8 cellular contexts compared by ENCODE assay signal in the genomic region with DNA sequence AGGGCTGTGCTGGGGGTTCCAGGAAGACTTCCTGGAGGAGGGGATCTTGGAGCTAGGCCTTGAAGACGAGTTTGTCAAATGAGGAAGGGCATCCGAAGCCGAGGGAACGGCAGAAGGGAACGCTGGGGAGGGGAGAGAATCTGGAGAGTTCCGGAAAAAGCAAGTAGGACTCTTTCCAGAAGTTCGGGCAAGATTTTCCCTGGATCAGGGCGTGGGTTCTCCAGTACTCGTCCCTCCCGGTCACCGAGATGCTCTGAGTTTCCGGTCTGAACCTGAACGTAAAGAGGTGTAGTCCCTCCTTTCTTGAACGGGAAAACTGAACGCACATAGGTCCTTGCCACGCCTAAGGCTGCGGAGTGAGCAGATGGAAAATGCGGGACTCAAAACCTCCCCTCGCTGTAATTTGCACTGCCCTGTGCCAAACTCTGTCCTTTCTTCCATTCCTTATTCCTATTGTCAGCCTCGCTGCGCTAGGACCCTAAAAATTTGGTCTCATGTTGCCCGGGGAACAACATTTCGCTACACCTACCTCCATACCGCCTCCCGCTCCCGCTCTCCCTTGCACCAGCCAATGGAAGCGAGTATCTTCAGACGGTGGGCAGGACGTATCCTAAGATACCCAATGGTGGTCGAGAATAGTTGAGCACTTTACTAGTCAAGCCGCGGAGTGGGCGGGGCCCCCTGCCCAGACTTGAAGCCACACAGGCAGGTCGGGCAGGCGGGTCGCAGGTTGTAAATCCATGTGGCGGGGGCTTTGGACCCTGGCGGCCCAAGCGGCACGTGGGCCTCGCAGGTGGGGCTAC. TPM values are rescaled to one million over a fixed set of nuclear protein-coding genes. Genes with fewer than 3 reads are reported as not detected.
A peak's percentile ranks its signal among the peaks of the same experiment; 100 is the strongest.
DNase-seq lines count a peak whose midpoint lies in the region; ATAC-seq, FAIRE-seq and TF ChIP-seq lines count a peak whose summit lies in the region.

A gene with protein sequence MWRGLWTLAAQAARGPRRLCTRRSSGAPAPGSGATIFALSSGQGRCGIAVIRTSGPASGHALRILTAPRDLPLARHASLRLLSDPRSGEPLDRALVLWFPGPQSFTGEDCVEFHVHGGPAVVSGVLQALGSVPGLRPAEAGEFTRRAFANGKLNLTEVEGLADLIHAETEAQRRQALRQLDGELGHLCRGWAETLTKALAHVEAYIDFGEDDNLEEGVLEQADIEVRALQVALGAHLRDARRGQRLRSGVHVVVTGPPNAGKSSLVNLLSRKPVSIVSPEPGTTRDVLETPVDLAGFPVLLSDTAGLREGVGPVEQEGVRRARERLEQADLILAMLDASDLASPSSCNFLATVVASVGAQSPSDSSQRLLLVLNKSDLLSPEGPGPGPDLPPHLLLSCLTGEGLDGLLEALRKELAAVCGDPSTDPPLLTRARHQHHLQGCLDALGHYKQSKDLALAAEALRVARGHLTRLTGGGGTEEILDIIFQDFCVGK (plus strand): TSS at position 682 of the 803 bp plus-strand sequence. CDS start 59 bp downstream, at position 741.

- H3K79me1 ChIP-seq in H1 (ENCODE audit: low read depth, low read length): peaks cover 3% of the 10 kb centered on the region
- H3K79me1 ChIP-seq in mesenchymal stem cell (replicated peaks; ENCODE audit: low read length, poor library complexity, severe bottlenecking): peaks cover 19% of the 10 kb centered on the region

- POLR2A ChIA-PET in H1 (lab: Charles Lee; ENCODE audit: partially characterized antibody): interaction anchor here (0.6 to 17.1 kb wide), 8 partner anchors 11 to 47 kb away, joined by 3 to 329 read pairs (median 5); partner anchors contain the start of genes ABHD8, DDA1 and MRPL34

- no peaks in the 10 kb centered on the region for H3K79me2 ChIP-seq in H1 (ENCODE audit: control insufficient read depth in 1 of 2, insufficient read depth in 2 of 2, low read length in 2 of 2)

- ATAC-seq in GM21367 (IDR thresholded peaks at IDR 0.05; ENCODE audit: unreplicated experiment): peak; percentile 64

- no peak for TF ChIP-seq RAD21 in H1 (IDR thresholded peaks at IDR 0.05 in 1 of 2, conservative IDR thresholded peaks at IDR 0.05 in 1 of 2; ENCODE audit: low read depth in 2 of 2, low read length in 2 of 2)

- CTCF ChIA-PET in H1 (lab: Charles Lee; ENCODE audit: partially characterized antibody): interaction anchor here (0.6 to 1.6 kb wide), 3 partner anchors 12 to 53 kb away, joined by 3 to 9 read pairs (median 3); no protein-coding TSS in a partner anchor

- peak within 1 kb of the TSS; percentile 94 for H4K8ac ChIP-seq in H1 (ENCODE audit: extremely low read depth, insufficient read depth, low read length)
- peak within 1 kb of the TSS; percentile 90 for H4K8ac ChIP-seq in mesenchymal stem cell (ENCODE audit: low read length)

- H3K23ac ChIP-seq in H1 (ENCODE audit: insufficient read length) (no peak within 1 kb of the TSS), mesenchymal stem cell (ENCODE audit: low read length in 2 of 2) (no peak within 1 kb of the TSS)

- H3K4me1 ChIP-seq in H1 (replicated peaks in 1 of 4; ENCODE audit: control insufficient read depth in 3 of 4, insufficient read depth in 4 of 4, low read length in 3 of 4) (peaks cover 0 to 36% (median 28%) of the 10 kb centered on the region in 4 experiments; a peak in 5 of 7 replicates), mesenchymal stem cell (ENCODE audit: control insufficient read depth, insufficient read depth, low read depth, low read length) (peaks cover 34% of the 10 kb centered on the region)

- 1% methylated on average over 41 of the region's 41 CpGs; no CpG with 5 or more reads in 1 of the 2 experiments for WGBS in H1 (ENCODE audit: extremely low coverage in 1 of 2, insufficient coverage in 1 of 2, insufficient read length in 1 of 2, insufficient replicate concordance in 2 of 2, low coverage in 1 of 2, low lambda C conversion rate in 2 of 2, missing lambda C conversion rate in 1 of 2), 2 experiments
- WGBS in mesenchymal stem cell: under 1% methylated on average over 41 of the region's 41 CpGs

- H3K14ac ChIP-seq in H1 (ENCODE audit: insufficient read length) (no peak within 1 kb of the TSS), mesenchymal stem cell (ENCODE audit: low read length in 2 of 2) (peak within 1 kb of the TSS in 1 of 2 experiments; percentile 63)

- H2BK15ac ChIP-seq in H1 (ENCODE audit: low read length) (peak within 1 kb of the TSS; percentile 100; the same call in 1 of the 2 replicates), mesenchymal stem cell (ENCODE audit: low read depth, poor library complexity, severe bottlenecking) (no peak within 1 kb of the TSS)

- peak within 1 kb of the TSS; percentile 82 for H3K4ac ChIP-seq in H1 (replicated peaks; ENCODE audit: insufficient read length, low read depth, low read length)
- H3K4ac ChIP-seq in mesenchymal stem cell (ENCODE audit: low read depth in 1 of 2, low read length in 2 of 2): peak within 1 kb of the TSS; percentile 86 to 88

- TF ChIP-seq POLR2A in H1 (IDR thresholded peaks at IDR 0.05; ENCODE audit: control extremely low read depth in 1 of 2, low read depth in 2 of 2, low read length in 2 of 2): peak in 1 of 2 experiments; percentile 86; a peak in 2 of 3 replicates

- H3K9me3 ChIP-seq in H1 (ENCODE audit: insufficient read depth in 2 of 2, low read depth in 1 of 2, low read length in 1 of 2) (no peaks in the 10 kb centered on the region), mesenchymal stem cell (ENCODE audit: control insufficient read depth, low read length) (no peaks in the 10 kb centered on the region)

- H2BK120ac ChIP-seq in H1 (replicated peaks; ENCODE audit: low read depth, low read length) (peak within 1 kb of the TSS; percentile 69), mesenchymal stem cell (ENCODE audit: low read depth, low read length) (peak within 1 kb of the TSS; percentile 39)

- peak within 1 kb of the TSS; percentile 91 for H3K56ac ChIP-seq in H1 (replicated peaks; ENCODE audit: insufficient read length, low read depth, low read length)

- peak within 1 kb of the TSS; percentile 52 for H2AFZ ChIP-seq in H1 (ENCODE audit: low read length)
- peak within 1 kb of the TSS; percentile 51 for H2AFZ ChIP-seq in mesenchymal stem cell (ENCODE audit: low read depth, low read length)

- no peak within 1 kb of the TSS; the same call in 1 of the 2 replicates for H2BK20ac ChIP-seq in H1 (ENCODE audit: low read length)

- H2AK5ac ChIP-seq in H1 (ENCODE audit: low read depth, low read length): peak within 1 kb of the TSS; percentile 76; the same call in 1 of the 2 replicates
- H2AK5ac ChIP-seq in mesenchymal stem cell (ENCODE audit: low read length, severe bottlenecking): peak within 1 kb of the TSS; percentile 66

- H3K36me3 ChIP-seq in H1 (ENCODE audit: control insufficient read depth in 2 of 4, insufficient read depth in 4 of 4, low read length in 3 of 4) (peaks cover 0 to 3% (median 0%) of the 10 kb centered on the region in 4 experiments; a peak in 1 of 8 replicates), mesenchymal stem cell (ENCODE audit: control insufficient read depth in 1 of 2, insufficient read depth in 2 of 2, low read depth in 1 of 2, low read length in 2 of 2) (peaks cover 14 to 38% of the 10 kb centered on the region in 2 experiments)

- peaks cover 23% of the 10 kb centered on the region for H3K23me2 ChIP-seq in H1 (ENCODE audit: low read depth, low read length)

- H2BK5ac ChIP-seq in H1 (ENCODE audit: low read depth, low read length): peak within 1 kb of the TSS; percentile 98
- H2BK5ac ChIP-seq in mesenchymal stem cell (ENCODE audit: low read depth, low read length, poor library complexity, severe bottlenecking): no peak within 1 kb of the TSS

- H3K27ac ChIP-seq in H1 (ENCODE audit: low read depth, low read length) (peak within 1 kb of the TSS; percentile 83), mesenchymal stem cell (ENCODE audit: low read length, poor library complexity, severe bottlenecking) (peak within 1 kb of the TSS; percentile 92)

- peak within 1 kb of the TSS; percentile 68 for H4K5ac ChIP-seq in H1 (ENCODE audit: insufficient read length, low read depth, low read length)

- H3K4me2 ChIP-seq in H1 (ENCODE audit: insufficient read depth in 1 of 2, low read depth in 2 of 2, low read length in 2 of 2) (peak within 1 kb of the TSS; percentile 84 to 92), mesenchymal stem cell (ENCODE audit: low read length, poor library complexity, severe bottlenecking) (peak within 1 kb of the TSS; percentile 69)

- H3K18ac ChIP-seq in H1 (ENCODE audit: extremely low read depth, low read length): peak within 1 kb of the TSS; percentile 97
- H3K18ac ChIP-seq in mesenchymal stem cell (ENCODE audit: low read depth in 1 of 2, low read length in 2 of 2): peak within 1 kb of the TSS; percentile 37 to 92

- H3K4me3 ChIP-seq in H1 (ENCODE audit: extremely low read depth in 1 of 4, insufficient read depth in 2 of 4, low read depth in 3 of 4, low read length in 4 of 4): peak within 1 kb of the TSS; percentile 74 to 99 (median 96)
- H3K4me3 ChIP-seq in mesenchymal stem cell (ENCODE audit: insufficient read depth in 1 of 2, low read depth in 1 of 2, low read length in 2 of 2): peak within 1 kb of the TSS; percentile 68 to 98

- H3K9ac ChIP-seq in H1 (replicated peaks in 1 of 4; ENCODE audit: extremely low read depth in 1 of 4, low read depth in 3 of 4, low read length in 3 of 4) (peak within 1 kb of the TSS; percentile 79 to 98 (median 86)), mesenchymal stem cell (ENCODE audit: low read length) (peak within 1 kb of the TSS; percentile 92)

- TF ChIP-seq CTCF in H1 (IDR thresholded peaks at IDR 0.05; ENCODE audit: control extremely low read depth in 1 of 3, insufficient read depth in 1 of 3, low read depth in 1 of 3, low read length in 3 of 3): no peak

- TF ChIP-seq EP300 in H1 (IDR thresholded peaks at IDR 0.05; ENCODE audit: borderline replicate concordance in 1 of 2, low read depth in 2 of 2, low read length in 2 of 2): no peak

- DNase-seq in COLO829 (ENCODE audit: low spot score) (peak; percentile 96), HTR-8/SVneo (ENCODE audit: insufficient read length, low spot score) (peak; percentile 98), NOMO-1 treated with dmso at 0.1 percent for 144 hours (lab: John Stamatoyannopoulos, UW; ENCODE audit: unreplicated experiment) (peak; percentile 98), H1 (ENCODE audit: low read depth in 1 of 2, low spot score in 2 of 2) (peak; percentile 94 to 96), mesenchymal stem cell (peak; percentile 98)
- peak; percentile 86 to 88 (median 87) for DNase-seq in activated CD8-positive, alpha-beta memory T cell treated with anti-CD3 and anti-CD28 coated beads for 48 hours (ENCODE audit: low read depth in 2 of 3, low spot score in 2 of 3)
- DNase-seq in stimulated activated CD8-positive, alpha-beta memory T cell treated with anti-CD3 and anti-CD28 coated beads, Interleukin-12 subunit alpha, Interleukin-12 subunit beta, amount 100 ng/mL, for 4 hours (ENCODE audit: low read depth): peak; percentile 90

- H2BK12ac ChIP-seq in H1 (ENCODE audit: low read depth, low read length) (peak within 1 kb of the TSS; percentile 96), mesenchymal stem cell (ENCODE audit: low read length in 2 of 2) (peak within 1 kb of the TSS; percentile 14 to 47)

- H4K91ac ChIP-seq in H1 (replicated peaks; ENCODE audit: insufficient read length, low read length) (peak within 1 kb of the TSS; percentile 98), mesenchymal stem cell (ENCODE audit: low read length) (peak within 1 kb of the TSS; percentile 81)

- peaks cover 0 to 7% of the 10 kb centered on the region in 2 experiments for H4K20me1 ChIP-seq in H1 (replicated peaks in 1 of 2; ENCODE audit: control insufficient read depth in 1 of 2, insufficient read depth in 2 of 2, low read length in 2 of 2)

- FAIRE-seq in HTR-8/SVneo (lab: Jason Lieb, UNC) (peak; percentile 96), H1 (lab: Jason Lieb, UNC) (peak; percentile 98)

- H3K27me3 ChIP-seq in H1 (replicated peaks in 1 of 4; ENCODE audit: control insufficient read depth in 3 of 4, extremely low read depth in 1 of 4, insufficient read depth in 3 of 4, low read length in 3 of 4) (no peaks in the 10 kb centered on the region), mesenchymal stem cell (ENCODE audit: control insufficient read depth in 1 of 2, insufficient read depth in 1 of 2, low read length in 2 of 2) (no peaks in the 10 kb centered on the region)

RNA-seq across cellular contexts. Expression of the gene that starts here (rescaled TPM):
- 52.7 and 56.0 TPM in 2 replicates for total RNA-seq in H1 (2021; fragmentation: NEBNext Ultra II Directional; extraction: Animal tissue kit (Norgen Biotek cat#: 25700))
- 30.4 and 50.7 TPM in 2 replicates for polyA plus RNA-seq in H1 (2011; rRNA removed)
- 37.3 TPM for polyA plus RNA-seq in H1 (2011; cell fraction: cytosol; rRNA removed)
- 94.2 TPM for polyA plus RNA-seq in H1 (2011; cell fraction: nucleus; rRNA removed)
- 41.3 to 58.3 TPM (median 52.0 TPM) in 4 replicates for polyA plus RNA-seq in H1 (2012, experiment 1 of 2)
- polyA plus RNA-seq in H1 (2012, experiment 2 of 2): 35.5 TPM
- polyA plus RNA-seq in H1 (2013, experiment 1 of 2): 25.7 TPM
- 24.6 TPM for polyA plus RNA-seq in H1 (2013, experiment 2 of 2)
- 11.5 and 15.3 TPM in 2 replicates for polyA minus RNA-seq in H1 (2011; rRNA and poly(A)+ RNA removed)
- 29.7 TPM for polyA minus RNA-seq in H1 (2011; cell fraction: cytosol; rRNA and poly(A)+ RNA removed)
- 59.7 TPM for polyA minus RNA-seq in H1 (2011; cell fraction: nucleus; rRNA and poly(A)+ RNA removed)
- 8.4 TPM for polyA plus RNA-seq in mesenchymal stem cell (2013, experiment 1 of 2)
- polyA plus RNA-seq in mesenchymal stem cell (2013, experiment 2 of 2): 8.6 TPM

Comparison
In these comparisons a context has a peak if more than half of its experiments do, and no peak if none do; other contexts are left out.
1. Peak in every context shown above with its lines: DNase-seq, ATAC-seq, H3K4me3 ChIP-seq and H3K27ac ChIP-seq.